Comparison of ENCODE assay signal across 10 cellular contexts in genomic region chr1:223393275-223394214, GRCh38. TPM values are rescaled to one million over a fixed set of nuclear protein-coding genes. Genes with fewer than 3 reads are reported as not detected.
DNase-seq lines count a peak whose midpoint lies in the region; ATAC-seq, FAIRE-seq and TF ChIP-seq lines count a peak whose summit lies in the region.
"Had no signal": no experiment of that assay in that cellular context is flagged by ENCODE, and none has a peak within 500 bp of the region (broad histone marks: within the 10 kb centered on the region; RNA-seq: fewer than 3 reads in every experiment).

Gene CCDC185, plus strand, starts transcription at chr1:223393415. Its CDS starts 61 bp downstream, at chr1:223393476.

- H3K9ac ChIP-seq in HUES48 (ENCODE audit: low read depth, low read length) (no peak within 1 kb of the TSS), H1 (replicated peaks in 1 of 4; ENCODE audit: extremely low read depth in 1 of 4, low read depth in 3 of 4, low read length in 3 of 4) (no peak within 1 kb of the TSS), mesenchymal stem cell (ENCODE audit: low read length) (peak within 1 kb of the TSS; percentile 32)

- H3K4ac ChIP-seq in H1 (replicated peaks; ENCODE audit: insufficient read length, low read depth, low read length) (no peak within 1 kb of the TSS), mesenchymal stem cell (ENCODE audit: low read depth in 1 of 2, low read length in 2 of 2) (no peak within 1 kb of the TSS)

- TF ChIP-seq RAD21 in H1 (IDR thresholded peaks at IDR 0.05 in 1 of 2, conservative IDR thresholded peaks at IDR 0.05 in 1 of 2; ENCODE audit: low read depth in 2 of 2, low read length in 2 of 2), result no peak

- no peak within 1 kb of the TSS for H4K91ac ChIP-seq in H1 (replicated peaks; ENCODE audit: insufficient read length, low read length)
- H4K91ac ChIP-seq in mesenchymal stem cell (ENCODE audit: low read length), result no peak within 1 kb of the TSS

- H2BK5ac ChIP-seq in H1 (ENCODE audit: low read depth, low read length) (no peak within 1 kb of the TSS), mesenchymal stem cell (ENCODE audit: low read depth, low read length, poor library complexity, severe bottlenecking) (peak within 1 kb of the TSS; percentile 39)

- no peak for FAIRE-seq in H1 (lab: Jason Lieb, UNC)

- no peaks in the 10 kb centered on the region for H3K23me2 ChIP-seq in H1 (ENCODE audit: low read depth, low read length)

- no peak within 1 kb of the TSS for H2BK20ac ChIP-seq in H1 (ENCODE audit: low read length)

- H3K79me1 ChIP-seq in H1 (ENCODE audit: low read depth, low read length) (no peaks in the 10 kb centered on the region), mesenchymal stem cell (replicated peaks; ENCODE audit: low read length, poor library complexity, severe bottlenecking) (no peaks in the 10 kb centered on the region)

- H4K5ac ChIP-seq in H1 (ENCODE audit: insufficient read length, low read depth, low read length), result no peak within 1 kb of the TSS

- H3K18ac ChIP-seq in H1 (ENCODE audit: extremely low read depth, low read length), result no peak within 1 kb of the TSS; the same call in 1 of the 2 replicates
- no peak within 1 kb of the TSS for H3K18ac ChIP-seq in mesenchymal stem cell (ENCODE audit: low read depth in 1 of 2, low read length in 2 of 2)

- H3K79me2 ChIP-seq in H1 (ENCODE audit: control insufficient read depth in 1 of 2, insufficient read depth in 2 of 2, low read length in 2 of 2), result no peaks in the 10 kb centered on the region

- ATAC-seq in HG03139 (IDR thresholded peaks at IDR 0.05; ENCODE audit: unreplicated experiment) (no peak), GM18502 (IDR thresholded peaks at IDR 0.05; ENCODE audit: poor library complexity, unreplicated experiment) (no peak), HG02623 (IDR thresholded peaks at IDR 0.05; ENCODE audit: unreplicated experiment) (no peak)

- no peak for TF ChIP-seq POLR2A in H1 (IDR thresholded peaks at IDR 0.05; ENCODE audit: control extremely low read depth in 1 of 2, low read depth in 2 of 2, low read length in 2 of 2)

- peak; percentile 29 for DNase-seq in 8988T
- DNase-seq in H1 (ENCODE audit: low read depth in 1 of 2, low spot score in 2 of 2), result peak in 1 of 2 experiments; percentile 60
- no peak for DNase-seq in mesenchymal stem cell
- no peak for DNase-seq in occipital lobe (lab: John Stamatoyannopoulos, UW)
- DNase-seq: activated T-cell treated with anti-CD3 and anti-CD28 coated beads for 4 hours, DMS153 had no signal

- no peak within 1 kb of the TSS for H2AK5ac ChIP-seq in H1 (ENCODE audit: low read depth, low read length)
- H2AK5ac ChIP-seq in mesenchymal stem cell (ENCODE audit: low read length, severe bottlenecking), result no peak within 1 kb of the TSS

- no peaks in the 10 kb centered on the region for H4K20me1 ChIP-seq in H1 (replicated peaks in 1 of 2; ENCODE audit: control insufficient read depth in 1 of 2, insufficient read depth in 2 of 2, low read length in 2 of 2)

- H3K56ac ChIP-seq in H1 (replicated peaks; ENCODE audit: insufficient read length, low read depth, low read length), result no peak within 1 kb of the TSS

- H3K4me2 ChIP-seq in H1 (ENCODE audit: insufficient read depth in 1 of 2, low read depth in 2 of 2, low read length in 2 of 2) (peak within 1 kb of the TSS; percentile 50 to 77), mesenchymal stem cell (ENCODE audit: low read length, poor library complexity, severe bottlenecking) (peak within 1 kb of the TSS; percentile 99)

- H2BK12ac ChIP-seq in H1 (ENCODE audit: low read depth, low read length), result no peak within 1 kb of the TSS
- H2BK12ac ChIP-seq in mesenchymal stem cell (ENCODE audit: low read length in 2 of 2), result no peak within 1 kb of the TSS

- no peak for TF ChIP-seq CTCF in H1 (IDR thresholded peaks at IDR 0.05; ENCODE audit: control extremely low read depth in 1 of 3, insufficient read depth in 1 of 3, low read depth in 1 of 3, low read length in 3 of 3)

- H3K27me3 ChIP-seq in HUES48 (ENCODE audit: control insufficient read depth, insufficient read depth, low read length), result peaks cover 17% of the 10 kb centered on the region
- peaks cover 0 to 29% (median 19%) of the 10 kb centered on the region in 4 experiments; a peak in 5 of 7 replicates for H3K27me3 ChIP-seq in H1 (replicated peaks in 1 of 4; ENCODE audit: control insufficient read depth in 3 of 4, extremely low read depth in 1 of 4, insufficient read depth in 3 of 4, low read length in 3 of 4)
- peaks cover 40 to 60% of the 10 kb centered on the region in 2 experiments for H3K27me3 ChIP-seq in mesenchymal stem cell (ENCODE audit: control insufficient read depth in 1 of 2, insufficient read depth in 1 of 2, low read length in 2 of 2)

- H3K4me3 ChIP-seq in HUES48 (ENCODE audit: low read depth, low read length), result 0 out of 2 replicates have a peak within 1 kb of the TSS, but pooled peaks have one; percentile 29
- peak within 1 kb of the TSS; percentile 12 to 61 (median 19); a peak in 6 of 8 replicates for H3K4me3 ChIP-seq in H1 (ENCODE audit: extremely low read depth in 1 of 4, insufficient read depth in 2 of 4, low read depth in 3 of 4, low read length in 4 of 4)
- peak within 1 kb of the TSS; percentile 58 to 62 for H3K4me3 ChIP-seq in mesenchymal stem cell (ENCODE audit: insufficient read depth in 1 of 2, low read depth in 1 of 2, low read length in 2 of 2)

- CTCF ChIA-PET in H1 (lab: Charles Lee; ENCODE audit: partially characterized antibody), result interaction anchor here (1.4 to 1.6 kb wide), 3 partner anchors 8 to 260 kb away, joined by 3 to 4 read pairs (median 4); no protein-coding TSS in a partner anchor

- H3K14ac ChIP-seq in H1 (ENCODE audit: insufficient read length) (no peak within 1 kb of the TSS), mesenchymal stem cell (ENCODE audit: low read length in 2 of 2) (no peak within 1 kb of the TSS)

- POLR2A ChIA-PET in H1 (lab: Charles Lee; ENCODE audit: partially characterized antibody), result no interaction called here

- H3K23ac ChIP-seq in H1 (ENCODE audit: insufficient read length) (no peak within 1 kb of the TSS), mesenchymal stem cell (ENCODE audit: low read length in 2 of 2) (no peak within 1 kb of the TSS)

- no peak within 1 kb of the TSS for H2BK15ac ChIP-seq in H1 (ENCODE audit: low read length)
- H2BK15ac ChIP-seq in mesenchymal stem cell (ENCODE audit: low read depth, poor library complexity, severe bottlenecking), result no peak within 1 kb of the TSS

- H3K9me3 ChIP-seq in HUES48 (ENCODE audit: control insufficient read depth, insufficient read depth, low read length) (no peaks in the 10 kb centered on the region), H1 (ENCODE audit: insufficient read depth in 2 of 2, low read depth in 1 of 2, low read length in 1 of 2) (peaks cover 0 to 10% of the 10 kb centered on the region in 2 experiments; a peak in 1 of 4 replicates), mesenchymal stem cell (ENCODE audit: control insufficient read depth, low read length) (peaks cover 6% of the 10 kb centered on the region)

- H2BK120ac ChIP-seq in H1 (replicated peaks; ENCODE audit: low read depth, low read length), result no peak within 1 kb of the TSS
- no peak within 1 kb of the TSS for H2BK120ac ChIP-seq in mesenchymal stem cell (ENCODE audit: low read depth, low read length)

- H3K27ac ChIP-seq in HUES48 (ENCODE audit: low read depth, low read length), result no peak within 1 kb of the TSS
- no peak within 1 kb of the TSS for H3K27ac ChIP-seq in H1 (ENCODE audit: low read depth, low read length)
- no peak within 1 kb of the TSS for H3K27ac ChIP-seq in mesenchymal stem cell (ENCODE audit: low read length, poor library complexity, severe bottlenecking)

- H4K8ac ChIP-seq in H1 (ENCODE audit: extremely low read depth, insufficient read depth, low read length) (peak within 1 kb of the TSS; percentile 68), mesenchymal stem cell (ENCODE audit: low read length) (no peak within 1 kb of the TSS)

- WGBS in H1 (ENCODE audit: extremely low coverage in 1 of 2, insufficient coverage in 1 of 2, insufficient read length in 1 of 2, insufficient replicate concordance in 2 of 2, low coverage in 1 of 2, low lambda C conversion rate in 2 of 2, missing lambda C conversion rate in 1 of 2), 2 experiments, result 44% methylated on average over 57 of the region's 73 CpGs; no CpG with 5 or more reads in 1 of the 2 experiments
- WGBS in mesenchymal stem cell, result 60% methylated on average over 73 of the region's 73 CpGs

- H2AFZ ChIP-seq in H1 (ENCODE audit: low read length) (peak within 1 kb of the TSS; percentile 41; the same call in 1 of the 2 replicates), mesenchymal stem cell (ENCODE audit: low read depth, low read length) (peak within 1 kb of the TSS; percentile 14)

- TF ChIP-seq EP300 in H1 (IDR thresholded peaks at IDR 0.05; ENCODE audit: borderline replicate concordance in 1 of 2, low read depth in 2 of 2, low read length in 2 of 2), result no peak

- H3K36me3 ChIP-seq in HUES48 (ENCODE audit: control insufficient read depth, insufficient read depth, low read length), result no peaks in the 10 kb centered on the region
- no peaks in the 10 kb centered on the region for H3K36me3 ChIP-seq in H1 (ENCODE audit: control insufficient read depth in 2 of 4, insufficient read depth in 4 of 4, low read length in 3 of 4)
- peaks cover 0 to 4% of the 10 kb centered on the region in 2 experiments for H3K36me3 ChIP-seq in mesenchymal stem cell (ENCODE audit: control insufficient read depth in 1 of 2, insufficient read depth in 2 of 2, low read depth in 1 of 2, low read length in 2 of 2)

- H3K4me1 ChIP-seq in HUES48 (ENCODE audit: control insufficient read depth, insufficient read depth, low read length) (no peaks in the 10 kb centered on the region), H1 (replicated peaks in 1 of 4; ENCODE audit: control insufficient read depth in 3 of 4, insufficient read depth in 4 of 4, low read length in 3 of 4) (peaks cover 0 to 5% (median under 1%) of the 10 kb centered on the region in 4 experiments; a peak in 3 of 7 replicates), mesenchymal stem cell (ENCODE audit: control insufficient read depth, insufficient read depth, low read depth, low read length) (peaks cover 13% of the 10 kb centered on the region)

TF ChIP-seq in H1, 55 proteins besides CTCF, POLR2A, EP300 and RAD21 (continues in another document):
- TF ChIP-seq NANOG (IDR thresholded peaks at IDR 0.05; ENCODE audit: insufficient read depth, low read depth, low read length, poor library complexity, severe bottlenecking), result no peak

RNA-seq across cellular contexts. Expression of gene CCDC185, which starts in this region (rescaled TPM):
- total RNA-seq in H1 (2021; fragmentation: NEBNext Ultra II Directional; extraction: Animal tissue kit (Norgen Biotek cat#: 25700)), result not detected in 2 replicates
- 0.06 TPM in 1 of 2 replicates, not detected in the other for polyA plus RNA-seq in H1 (2011; rRNA removed)
- 0.03 TPM for polyA plus RNA-seq in H1 (2011; cell fraction: cytosol; rRNA removed)
- polyA plus RNA-seq in H1 (2011; cell fraction: nucleus; rRNA removed), result not detected
- not detected in 4 replicates for polyA plus RNA-seq in H1 (2012, experiment 1 of 2)
- not detected for polyA plus RNA-seq in H1 (2012, experiment 2 of 2)
- 0.02 TPM for polyA plus RNA-seq in H1 (2013, experiment 1 of 2)
- polyA plus RNA-seq in H1 (2013, experiment 2 of 2), result not detected
- 0.12 TPM in 1 of 2 replicates, not detected in the other for polyA minus RNA-seq in H1 (2011; rRNA and poly(A)+ RNA removed)
- polyA minus RNA-seq in H1 (2011; cell fraction: cytosol; rRNA and poly(A)+ RNA removed), result not detected
- polyA minus RNA-seq in H1 (2011; cell fraction: nucleus; rRNA and poly(A)+ RNA removed), result not detected
- not detected for polyA plus RNA-seq in mesenchymal stem cell (2013, experiment 1 of 2)
- not detected for polyA plus RNA-seq in mesenchymal stem cell (2013, experiment 2 of 2)
- not detected for total RNA-seq in occipital lobe
